ENCODE assay signal across 22 cellular contexts in the genomic region with DNA sequence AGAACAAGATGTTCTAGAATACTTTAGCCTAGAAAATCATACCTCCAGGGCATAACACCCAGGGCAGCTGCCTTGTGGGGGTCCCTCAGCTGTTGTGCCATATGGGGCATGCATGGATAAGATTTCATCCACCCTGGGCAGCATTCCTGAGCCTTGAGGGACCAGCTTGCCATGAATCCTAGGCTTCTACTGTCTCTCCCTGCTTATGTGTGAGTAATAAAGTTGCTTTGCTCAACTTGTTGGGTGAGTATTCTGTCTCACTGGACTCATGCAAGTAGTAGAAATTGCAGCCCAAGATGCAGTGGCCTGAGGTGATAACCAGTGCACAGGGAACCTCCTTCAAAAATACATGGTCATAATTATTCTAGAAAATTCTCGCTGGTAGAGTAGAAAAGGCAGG. TPM values are rescaled to one million over a fixed set of nuclear protein-coding genes. Genes with fewer than 3 reads are reported as not detected.
DNase-seq lines count a peak whose midpoint lies in the region; ATAC-seq and TF ChIP-seq lines count a peak whose summit lies in the region.
"Had no signal": no experiment of that assay in that cellular context is flagged by ENCODE, and none has a peak within 500 bp of the region (broad histone marks: within the 10 kb centered on the region; RNA-seq: fewer than 3 reads in every experiment).

No MANE protein-coding gene starts in this region.

- no peak overlapping the region for H4K12ac ChIP-seq in trophoblast cell (ENCODE audit: low read depth, low read length)

- H3K9ac ChIP-seq in PC-3 (ENCODE audit: low read length): no peak overlapping the region
- no peak overlapping the region for H3K9ac ChIP-seq in trophoblast cell (ENCODE audit: low read length)
- H3K9ac ChIP-seq: BLaER1 had no signal

- no peak overlapping the region for H2AK5ac ChIP-seq in trophoblast cell (ENCODE audit: low read length)

- no peak overlapping the region for H4K8ac ChIP-seq in trophoblast cell (ENCODE audit: low read depth, low read length)

- no peak overlapping the region for H2BK12ac ChIP-seq in trophoblast cell (ENCODE audit: low read length)

- H3K27me3 ChIP-seq in PC-3 (ENCODE audit: low read length) (0 out of 2 replicates have a peak, but pooled peaks cover 9% of the 10 kb centered on the region), foreskin keratinocyte (no peaks in the 10 kb centered on the region), trophoblast cell (ENCODE audit: insufficient read depth, low read length) (no peaks in the 10 kb centered on the region), right atrium auricular region (no peaks in the 10 kb centered on the region)
- H3K27me3 ChIP-seq: BLaER1 had no signal

- ATAC-seq in PC-3 (no peak), foreskin keratinocyte (peak; percentile 26)
- ATAC-seq: Panc1 had no signal

- no peak overlapping the region for H3K27ac ChIP-seq in PC-3 (ENCODE audit: low read length)
- no peak overlapping the region for H3K27ac ChIP-seq in foreskin keratinocyte
- H3K27ac ChIP-seq in trophoblast cell (ENCODE audit: low read depth, low read length): no peak overlapping the region
- no peak overlapping the region for H3K27ac ChIP-seq in right atrium auricular region
- H3K27ac ChIP-seq: BLaER1, SK-N-MC had no signal

- H3K36me3 ChIP-seq in PC-3 (ENCODE audit: low read depth, low read length) (no peaks in the 10 kb centered on the region), trophoblast cell (ENCODE audit: control insufficient read depth in 1 of 2, insufficient read depth in 2 of 2, low read length in 2 of 2) (no peaks in the 10 kb centered on the region), right atrium auricular region (no peaks in the 10 kb centered on the region)
- H3K36me3 ChIP-seq: BLaER1 had no signal

- no peaks in the 10 kb centered on the region for H3K9me3 ChIP-seq in PC-3 (ENCODE audit: low read length)
- no peaks in the 10 kb centered on the region for H3K9me3 ChIP-seq in trophoblast cell (ENCODE audit: insufficient read depth, low read depth, low read length)
- no peaks in the 10 kb centered on the region for H3K9me3 ChIP-seq in right atrium auricular region
- H3K9me3 ChIP-seq: BLaER1 had no signal

- H3K9me2 ChIP-seq in PC-3 (replicated peaks; ENCODE audit: low read length): no peaks in the 10 kb centered on the region

- no peak overlapping the region for H3K4me2 ChIP-seq in PC-3 (ENCODE audit: low read length)
- H3K4me2 ChIP-seq in trophoblast cell (ENCODE audit: low read length): no peak overlapping the region
- H3K4me2 ChIP-seq: BLaER1 had no signal

- no peak overlapping the region for H3K14ac ChIP-seq in trophoblast cell (ENCODE audit: low read length)

- H3K4me1 ChIP-seq in PC-3 (ENCODE audit: insufficient read depth, low read length) (no peaks in the 10 kb centered on the region), foreskin keratinocyte (no peaks in the 10 kb centered on the region), trophoblast cell (ENCODE audit: control insufficient read depth in 1 of 2, insufficient read depth in 2 of 2, low read length in 2 of 2) (no peaks in the 10 kb centered on the region), right atrium auricular region (no peaks in the 10 kb centered on the region)
- H3K4me1 ChIP-seq: BLaER1 had no signal

- no peak overlapping the region for H2BK120ac ChIP-seq in trophoblast cell (ENCODE audit: insufficient read depth, low read length, poor library complexity)

- no peak overlapping the region for H3K4me3 ChIP-seq in PC-3 (ENCODE audit: low read length)
- no peak overlapping the region for H3K4me3 ChIP-seq in trophoblast cell (ENCODE audit: low read depth, low read length)
- H3K4me3 ChIP-seq in right atrium auricular region: no peak overlapping the region
- H3K4me3 ChIP-seq: BLaER1, SK-N-MC had no signal

- no peaks in the 10 kb centered on the region for H4K20me1 ChIP-seq in PC-3 (ENCODE audit: low read length)
- H4K20me1 ChIP-seq: BLaER1 had no signal

- POLR2A ChIA-PET in PC-3 (lab: Charles Lee; ENCODE audit: unreplicated experiment): no interaction called here

- no peak overlapping the region for H3K4ac ChIP-seq in trophoblast cell (ENCODE audit: low read depth, low read length)

- BruUV-seq in PC-3 (replicated peaks; lab: Mats Ljungman, UMichigan): no TSS peak

- no peak overlapping the region for H2BK5ac ChIP-seq in trophoblast cell (ENCODE audit: low read depth, low read length, poor library complexity)

- H3K18ac ChIP-seq in trophoblast cell (ENCODE audit: low read length): no peak overlapping the region

- no peak overlapping the region for H3K23ac ChIP-seq in trophoblast cell (ENCODE audit: low read length)

- H3F3A ChIP-seq in PC-3 (ENCODE audit: low read length, unreplicated experiment): no peaks in the 10 kb centered on the region

- H4K91ac ChIP-seq in trophoblast cell (ENCODE audit: low read depth, low read length): no peak overlapping the region

- TF ChIP-seq CTCF in PC-3 (conservative IDR thresholded peaks at IDR 0.05; ENCODE audit: low read depth, low read length) (no peak), foreskin keratinocyte (conservative IDR thresholded peaks at IDR 0.05) (no peak), right atrium auricular region (IDR thresholded peaks at IDR 0.05) (no peak)

- no peak overlapping the region for H2AFZ ChIP-seq in PC-3 (ENCODE audit: low read length)
- no peak overlapping the region for H2AFZ ChIP-seq in trophoblast cell (ENCODE audit: insufficient read depth, low read length, poor library complexity)

- peak; percentile 57 for DNase-seq in DMS 273 treated with DMSO at 0.1 percent for 48 hours (lab: John Stamatoyannopoulos, UW)
- DNase-seq in PC-3: peak; percentile 3
- DNase-seq in foreskin keratinocyte: peak in 1 of 2 donors; percentile 7
- peak; percentile 27 to 75 for DNase-seq in trophoblast cell
- no peak for DNase-seq in CD1c-positive myeloid dendritic cell (ENCODE audit: extremely low spot score)
- DNase-seq in right atrium auricular region (ENCODE audit: low spot score): no peak
- no peak for DNase-seq in NCI-H1048 (lab: John Stamatoyannopoulos, UW)
- DNase-seq: CD4-positive, alpha-beta T cell; COR-L47; DND-41; HCEC 1CT; KBM-7; NCI-H1092; NCI-H1417 treated with DMSO at 0.1 percent for 48 hours; NCI-H1694 treated with DMSO at 0.1 percent for 48 hours; NCI-H2081; NCI-H345; NCI-H526; SHP77 treated with DMSO at 0.1 percent for 48 hours had no signal

- CTCF ChIA-PET in PC-3 (lab: Charles Lee): no interaction called here

- H3K79me1 ChIP-seq in trophoblast cell (ENCODE audit: low read length): no peaks in the 10 kb centered on the region

- H3K79me2 ChIP-seq in PC-3 (ENCODE audit: low read length) (no peaks in the 10 kb centered on the region), trophoblast cell (ENCODE audit: control insufficient read depth, insufficient read depth, low read length, poor library complexity) (no peaks in the 10 kb centered on the region)

- WGBS in trophoblast cell (ENCODE audit: extremely low coverage, insufficient coverage, insufficient read length): no CpG with 5 or more reads among the region's 1 CpG

- intact Hi-C loops in PC-3 (cut with micrococcal nuclease): no loop called here

RNA-seq across cellular contexts. Expression of gene EPHB1, which starts 52.1 kb away (rescaled TPM):
- total RNA-seq in PC-3 (2014; rRNA removed): 0.69 and 0.92 TPM in 2 replicates
- 0.07 and 0.17 TPM in 2 replicates for total RNA-seq in foreskin keratinocyte
- polyA plus RNA-seq in foreskin keratinocyte: 0.04 and 0.06 TPM in 2 replicates
- polyA plus RNA-seq in trophoblast cell (2013): 0.65 and 0.82 TPM in 2 replicates
- total RNA-seq in right atrium auricular region: 1 to 10 TPM; 1.9 to 3.2 TPM

Comparison
In these comparisons a context has a peak if more than half of its experiments do, and no peak if none do; other contexts are left out.
1. DNase-seq: peak in DMS 273 treated with DMSO at 0.1 percent for 48 hours (single experiment), PC-3 (single experiment) and trophoblast cell (2 of 2); none in CD1c-positive myeloid dendritic cell (single experiment), right atrium auricular region (single experiment) and NCI-H1048 (single experiment).